24 cellular contexts compared by ENCODE assay signal in genomic region chr16:78967948-78968347, GRCh38.
A peak's percentile ranks its signal among the peaks of the same experiment; 100 is the strongest.
DNase-seq lines count a peak whose midpoint lies in the region; FAIRE-seq lines count a peak whose summit lies in the region.
"Had no signal": no experiment of that assay in that cellular context is flagged by ENCODE, and none has a peak within 500 bp of the region (broad histone marks: within the 10 kb centered on the region; RNA-seq: fewer than 3 reads in every experiment).

No MANE protein-coding gene starts in this region.

- no peak overlapping the region for H2BK15ac ChIP-seq in mesenchymal stem cell (ENCODE audit: low read depth, poor library complexity, severe bottlenecking)

- no peak overlapping the region for H4K12ac ChIP-seq in trophoblast cell (ENCODE audit: low read depth, low read length)

- peaks cover 33% of the 10 kb centered on the region for H3K4me1 Mint-ChIP-seq in activated CD4-positive, alpha-beta memory T cell treated with anti-CD3 and anti-CD28 coated beads for 36 hours (ENCODE audit: low read depth)
- peaks cover 18% of the 10 kb centered on the region for H3K4me1 Mint-ChIP-seq in activated CD4-positive, alpha-beta memory T cell treated with anti-CD3 and anti-CD28 coated beads, Interleukin-2, amount 10 ng/mL, durations not matched to agents 7 days and 5 days

- H3K4ac ChIP-seq in mesenchymal stem cell (ENCODE audit: low read depth in 1 of 2, low read length in 2 of 2) (no peak overlapping the region), trophoblast cell (ENCODE audit: low read depth, low read length) (no peak overlapping the region)

- WGBS in mesenchymal stem cell, result 83% methylated on average over 20 of the region's 20 CpGs
- no CpG with 5 or more reads among the region's 20 CpGs for WGBS in trophoblast cell (ENCODE audit: extremely low coverage, insufficient coverage, insufficient read length)

- H2BK12ac ChIP-seq in mesenchymal stem cell (ENCODE audit: low read length in 2 of 2) (no peak overlapping the region), trophoblast cell (ENCODE audit: low read length) (no peak overlapping the region)

- no peak overlapping the region for H3K27ac ChIP-seq in mesenchymal stem cell (ENCODE audit: low read length, poor library complexity, severe bottlenecking)
- H3K27ac ChIP-seq in trophoblast cell (ENCODE audit: low read depth, low read length), result no peak overlapping the region
- H3K27ac ChIP-seq: 22Rv1; A549; BLaER1 treated with 17β-estradiol and CSF1 and Interleukin-3, amounts not matched to agents 10 nM and 100 nM; C4-2B had no signal

- H3K9me3 Mint-ChIP-seq in activated CD4-positive, alpha-beta memory T cell treated with anti-CD3 and anti-CD28 coated beads for 36 hours, result peaks cover 13% of the 10 kb centered on the region
- H3K9me3 Mint-ChIP-seq in activated CD4-positive, alpha-beta memory T cell treated with anti-CD3 and anti-CD28 coated beads, Interleukin-2, amount 10 ng/mL, durations not matched to agents 7 days and 5 days, result peaks cover 19% of the 10 kb centered on the region

- DNase-seq in activated CD4-positive, alpha-beta memory T cell treated with anti-CD3 and anti-CD28 coated beads for 36 hours, result no peak
- no peak for DNase-seq in activated CD4-positive, alpha-beta memory T cell treated with anti-CD3 and anti-CD28 coated beads, Interleukin-2, amount 10 ng/mL, durations not matched to agents 7 days and 5 days
- DNase-seq in mesenchymal stem cell (no peak), trophoblast cell (no peak), urothelium cell line (ENCODE audit: low spot score) (no peak), RKO (ENCODE audit: low spot score) (no peak), HK-2 (ENCODE audit: unreplicated experiment) (no peak), KBM-7 (no peak)
- DNase-seq: AML-193; Caco-2; Calu3; CD4-positive, alpha-beta T cell; CD8-positive, alpha-beta T cell; DMS79 treated with DMSO at 0.1 percent for 48 hours; GF-D8 had no signal

- no peak overlapping the region for H3K4me2 ChIP-seq in mesenchymal stem cell (ENCODE audit: low read length, poor library complexity, severe bottlenecking)
- no peak overlapping the region for H3K4me2 ChIP-seq in trophoblast cell (ENCODE audit: low read length)
- H3K4me2 ChIP-seq: A549; BLaER1 treated with 17β-estradiol and CSF1 and Interleukin-3, amounts not matched to agents 10 nM and 100 nM had no signal

- CTCF ChIA-PET in activated CD4-positive, alpha-beta memory T cell treated with anti-CD3 and anti-CD28 coated beads for 36 hours (lab: Charles Lee), result no interaction called here
- CTCF ChIA-PET in activated CD4-positive, alpha-beta memory T cell treated with anti-CD3 and anti-CD28 coated beads, Interleukin-2, amount 10 ng/mL, durations not matched to agents 7 days and 5 days (lab: Charles Lee), result no interaction called here

- FAIRE-seq in urothelium cell line (lab: Jason Lieb, UNC), result peak; percentile 95
- FAIRE-seq: A549, D721Med, G401.6, GM12892, GM18507 had no signal

- no peak overlapping the region for H3K4me3 Mint-ChIP-seq in activated CD4-positive, alpha-beta memory T cell treated with anti-CD3 and anti-CD28 coated beads for 36 hours
- no peak overlapping the region for H3K4me3 Mint-ChIP-seq in activated CD4-positive, alpha-beta memory T cell treated with anti-CD3 and anti-CD28 coated beads, Interleukin-2, amount 10 ng/mL, durations not matched to agents 7 days and 5 days
- H3K4me3 Mint-ChIP-seq: B cell; CD4-positive, alpha-beta T cell; CD8-positive, alpha-beta T cell had no signal

- peaks cover 16% of the 10 kb centered on the region for H3K36me3 Mint-ChIP-seq in activated CD4-positive, alpha-beta memory T cell treated with anti-CD3 and anti-CD28 coated beads for 36 hours
- peaks cover 20% of the 10 kb centered on the region for H3K36me3 Mint-ChIP-seq in activated CD4-positive, alpha-beta memory T cell treated with anti-CD3 and anti-CD28 coated beads, Interleukin-2, amount 10 ng/mL, durations not matched to agents 7 days and 5 days (ENCODE audit: low read depth)

- H2BK5ac ChIP-seq in mesenchymal stem cell (ENCODE audit: low read depth, low read length, poor library complexity, severe bottlenecking) (no peak overlapping the region), trophoblast cell (ENCODE audit: low read depth, low read length, poor library complexity) (no peak overlapping the region)

- peak overlapping the region; percentile 9 for H3K27ac Mint-ChIP-seq in activated CD4-positive, alpha-beta memory T cell treated with anti-CD3 and anti-CD28 coated beads for 36 hours
- H3K27ac Mint-ChIP-seq in activated CD4-positive, alpha-beta memory T cell treated with anti-CD3 and anti-CD28 coated beads, Interleukin-2, amount 10 ng/mL, durations not matched to agents 7 days and 5 days, result no peak overlapping the region
- H3K27ac Mint-ChIP-seq: B cell; CD4-positive, alpha-beta T cell; CD8-positive, alpha-beta T cell had no signal

- H3K9me3 ChIP-seq in mesenchymal stem cell (ENCODE audit: control insufficient read depth, low read length), result no peaks in the 10 kb centered on the region
- peaks cover 2% of the 10 kb centered on the region for H3K9me3 ChIP-seq in trophoblast cell (ENCODE audit: insufficient read depth, low read depth, low read length)
- H3K9me3 ChIP-seq: A549, Caco-2 had no signal

- H3K23ac ChIP-seq in mesenchymal stem cell (ENCODE audit: low read length in 2 of 2) (no peak overlapping the region), trophoblast cell (ENCODE audit: low read length) (no peak overlapping the region)

- H4K91ac ChIP-seq in mesenchymal stem cell (ENCODE audit: low read length), result peak overlapping the region; percentile 31
- H4K91ac ChIP-seq in trophoblast cell (ENCODE audit: low read depth, low read length), result no peak overlapping the region

- H3K9ac ChIP-seq in mesenchymal stem cell (ENCODE audit: low read length), result no peak overlapping the region
- H3K9ac ChIP-seq in trophoblast cell (ENCODE audit: low read length), result no peak overlapping the region
- H3K9ac ChIP-seq: BLaER1 treated with 17β-estradiol and CSF1 and Interleukin-3, amounts not matched to agents 10 nM and 100 nM had no signal

- H3K79me1 ChIP-seq in mesenchymal stem cell (replicated peaks; ENCODE audit: low read length, poor library complexity, severe bottlenecking), result no peaks in the 10 kb centered on the region
- no peaks in the 10 kb centered on the region for H3K79me1 ChIP-seq in trophoblast cell (ENCODE audit: low read length)

- in situ Hi-C loops in KBM-7 (cut with MboI; ENCODE audit: low pct_unique_long_range_greater_than_20kb, low sequenced_read_pairs), result no loop called here

- H3K14ac ChIP-seq in mesenchymal stem cell (ENCODE audit: low read length in 2 of 2), result no peak overlapping the region
- no peak overlapping the region for H3K14ac ChIP-seq in trophoblast cell (ENCODE audit: low read length)

- H3K4me1 ChIP-seq in mesenchymal stem cell (ENCODE audit: control insufficient read depth, insufficient read depth, low read depth, low read length) (peaks cover 2% of the 10 kb centered on the region), trophoblast cell (ENCODE audit: control insufficient read depth in 1 of 2, insufficient read depth in 2 of 2, low read length in 2 of 2) (no peaks in the 10 kb centered on the region)
- H3K4me1 ChIP-seq: A549; BLaER1 treated with 17β-estradiol and CSF1 and Interleukin-3, amounts not matched to agents 10 nM and 100 nM had no signal

- H2BK120ac ChIP-seq in mesenchymal stem cell (ENCODE audit: low read depth, low read length) (no peak overlapping the region), trophoblast cell (ENCODE audit: insufficient read depth, low read length, poor library complexity) (no peak overlapping the region)

- H3K27me3 Mint-ChIP-seq in activated CD4-positive, alpha-beta memory T cell treated with anti-CD3 and anti-CD28 coated beads for 36 hours, result no peaks in the 10 kb centered on the region
- no peaks in the 10 kb centered on the region for H3K27me3 Mint-ChIP-seq in activated CD4-positive, alpha-beta memory T cell treated with anti-CD3 and anti-CD28 coated beads, Interleukin-2, amount 10 ng/mL, durations not matched to agents 7 days and 5 days
- H3K27me3 Mint-ChIP-seq: CD4-positive, alpha-beta T cell had no signal

- H3K27me3 ChIP-seq in mesenchymal stem cell (ENCODE audit: control insufficient read depth in 1 of 2, insufficient read depth in 1 of 2, low read length in 2 of 2), result no peaks in the 10 kb centered on the region
- no peaks in the 10 kb centered on the region for H3K27me3 ChIP-seq in trophoblast cell (ENCODE audit: insufficient read depth, low read length)
- H3K27me3 ChIP-seq: BLaER1 treated with 17β-estradiol and CSF1 and Interleukin-3, amounts not matched to agents 10 nM and 100 nM had no signal

- no peak overlapping the region for H2AK5ac ChIP-seq in mesenchymal stem cell (ENCODE audit: low read length, severe bottlenecking)
- no peak overlapping the region for H2AK5ac ChIP-seq in trophoblast cell (ENCODE audit: low read length)

- no peaks in the 10 kb centered on the region for H3K79me2 ChIP-seq in trophoblast cell (ENCODE audit: control insufficient read depth, insufficient read depth, low read length, poor library complexity)

- H3K36me3 ChIP-seq in mesenchymal stem cell (ENCODE audit: control insufficient read depth in 1 of 2, insufficient read depth in 2 of 2, low read depth in 1 of 2, low read length in 2 of 2) (no peaks in the 10 kb centered on the region), trophoblast cell (ENCODE audit: control insufficient read depth in 1 of 2, insufficient read depth in 2 of 2, low read length in 2 of 2) (no peaks in the 10 kb centered on the region)
- H3K36me3 ChIP-seq: BLaER1 treated with 17β-estradiol and CSF1 and Interleukin-3, amounts not matched to agents 10 nM and 100 nM had no signal

- no peak overlapping the region for H2AFZ ChIP-seq in mesenchymal stem cell (ENCODE audit: low read depth, low read length)
- no peak overlapping the region for H2AFZ ChIP-seq in trophoblast cell (ENCODE audit: insufficient read depth, low read length, poor library complexity)

- intact Hi-C loops in activated CD4-positive, alpha-beta memory T cell treated with anti-CD3 and anti-CD28 coated beads for 36 hours (cut with micrococcal nuclease), result no loop called here

- POLR2A ChIA-PET in activated CD4-positive, alpha-beta memory T cell treated with anti-CD3 and anti-CD28 coated beads for 36 hours (lab: Charles Lee), result no interaction called here
- POLR2A ChIA-PET in activated CD4-positive, alpha-beta memory T cell treated with anti-CD3 and anti-CD28 coated beads, Interleukin-2, amount 10 ng/mL, durations not matched to agents 7 days and 5 days (lab: Charles Lee), result no interaction called here

- no peak overlapping the region for H4K8ac ChIP-seq in mesenchymal stem cell (ENCODE audit: low read length)
- H4K8ac ChIP-seq in trophoblast cell (ENCODE audit: low read depth, low read length), result no peak overlapping the region

- H3K4me3 ChIP-seq in mesenchymal stem cell (ENCODE audit: insufficient read depth in 1 of 2, low read depth in 1 of 2, low read length in 2 of 2), result no peak overlapping the region
- peak overlapping the region; percentile 52 for H3K4me3 ChIP-seq in trophoblast cell (ENCODE audit: low read depth, low read length)
- H3K4me3 ChIP-seq: A549; BLaER1 treated with 17β-estradiol and CSF1 and Interleukin-3, amounts not matched to agents 10 nM and 100 nM had no signal

- H3K18ac ChIP-seq in mesenchymal stem cell (ENCODE audit: low read depth in 1 of 2, low read length in 2 of 2) (no peak overlapping the region), trophoblast cell (ENCODE audit: low read length) (no peak overlapping the region)
